1 cellular context compared by ENCODE assay signal in the genomic region with DNA sequence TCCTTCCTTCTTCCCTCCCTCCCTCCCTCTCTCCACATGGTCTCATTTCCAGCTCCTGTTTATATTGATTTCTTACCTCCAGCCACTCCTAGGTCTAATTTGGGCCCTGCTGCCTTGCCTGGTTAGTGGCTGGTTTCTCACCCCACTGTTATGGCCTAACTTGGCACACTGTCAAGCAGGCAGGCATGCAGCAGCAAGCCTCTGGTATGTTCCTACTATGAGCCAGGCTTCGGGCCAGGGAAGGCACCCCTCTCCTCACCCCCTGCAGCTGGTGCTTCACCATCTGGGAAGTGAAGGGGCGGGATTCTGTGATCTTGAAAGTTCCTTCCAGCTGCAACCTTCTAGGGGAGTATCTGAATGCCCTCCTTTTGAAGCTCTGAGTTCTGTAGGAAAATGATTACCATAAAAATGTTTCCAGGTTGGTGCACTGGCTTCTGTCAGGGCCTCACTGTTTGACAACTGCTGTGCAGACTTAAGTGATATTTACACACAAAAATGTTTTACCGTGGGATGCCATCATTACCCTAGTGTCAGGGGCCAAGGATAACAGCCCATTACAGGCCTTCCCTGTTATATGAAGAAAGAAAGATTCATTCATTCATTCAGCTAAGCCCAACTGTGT.
TF ChIP-seq lines count a peak whose summit lies in the region.

No MANE protein-coding gene starts in this region.

TF ChIP-seq in IMR-90, 13 proteins besides CTCF, POLR2A, EP300 and RAD21:
- no peak for TF ChIP-seq RFX5 (IDR thresholded peaks at IDR 0.05; ENCODE audit: low read depth, low read length)
- no peak for TF ChIP-seq MAFK (IDR thresholded peaks at IDR 0.05; ENCODE audit: low read depth, low read length)
- TF ChIP-seq CEBPB (IDR thresholded peaks at IDR 0.05; ENCODE audit: low read depth, low read length), result no peak
- TF ChIP-seq RCOR1 (IDR thresholded peaks at IDR 0.05; ENCODE audit: insufficient replicate concordance, low read length), result no peak
- TF ChIP-seq CHD1 (IDR thresholded peaks at IDR 0.05; ENCODE audit: low read depth, low read length), result no peak
- TF ChIP-seq BHLHE40 (IDR thresholded peaks at IDR 0.05; ENCODE audit: low read depth, low read length), result no peak
- no peak for TF ChIP-seq FOS (IDR thresholded peaks at IDR 0.05; ENCODE audit: low read depth, low read length)
- no peak for TF ChIP-seq MAZ (IDR thresholded peaks at IDR 0.05; ENCODE audit: borderline replicate concordance, low read depth, low read length)
- TF ChIP-seq NFE2L2 (IDR thresholded peaks at IDR 0.05; ENCODE audit: low read depth, low read length), result no peak
- TF ChIP-seq, protein P1, sequence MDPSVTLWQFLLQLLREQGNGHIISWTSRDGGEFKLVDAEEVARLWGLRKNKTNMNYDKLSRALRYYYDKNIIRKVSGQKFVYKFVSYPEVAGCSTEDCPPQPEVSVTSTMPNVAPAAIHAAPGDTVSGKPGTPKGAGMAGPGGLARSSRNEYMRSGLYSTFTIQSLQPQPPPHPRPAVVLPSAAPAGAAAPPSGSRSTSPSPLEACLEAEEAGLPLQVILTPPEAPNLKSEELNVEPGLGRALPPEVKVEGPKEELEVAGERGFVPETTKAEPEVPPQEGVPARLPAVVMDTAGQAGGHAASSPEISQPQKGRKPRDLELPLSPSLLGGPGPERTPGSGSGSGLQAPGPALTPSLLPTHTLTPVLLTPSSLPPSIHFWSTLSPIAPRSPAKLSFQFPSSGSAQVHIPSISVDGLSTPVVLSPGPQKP (IDR thresholded peaks at IDR 0.05; ENCODE audit: borderline replicate concordance, low read depth, low read length), result no peak
- TF ChIP-seq MXI1 (IDR thresholded peaks at IDR 0.05; ENCODE audit: borderline replicate concordance, low read depth, low read length), result no peak
- TF ChIP-seq USF2 (IDR thresholded peaks at IDR 0.05; ENCODE audit: low read depth, low read length), result no peak
- no peak for TF ChIP-seq SMC3 (IDR thresholded peaks at IDR 0.05; ENCODE audit: low read depth, low read length)
